8 cellular contexts compared by ENCODE assay signal in genomic region chr17:11997147-11997971, GRCh38. TPM values are rescaled to one million over a fixed set of nuclear protein-coding genes. Genes with fewer than 3 reads are reported as not detected.
DNase-seq lines count a peak whose midpoint lies in the region; ATAC-seq and TF ChIP-seq lines count a peak whose summit lies in the region.

Gene ZNF18, minus strand, starts transcription at chr17:11997475. Its CDS starts 4,646 bp downstream, at chr17:11992829.

- H3K36me3 ChIP-seq in SU-DHL-6 (ENCODE audit: low read length) = no peaks in the 10 kb centered on the region

- peaks cover 2% of the 10 kb centered on the region for H3K36me3 Mint-ChIP-seq in activated naive CD8-positive, alpha-beta T cell treated with anti-CD3 and anti-CD28 coated beads, Interleukin-2, amount 50 U/mL, for 24 hours (ENCODE audit: low read depth)
- peaks cover 4% of the 10 kb centered on the region for H3K36me3 Mint-ChIP-seq in type B pancreatic cell

- DNase-seq in GM12865 (ENCODE audit: low read depth) (peak; percentile 98), NCI-H1105 treated with DMSO at 0.1 percent for 48 hours (lab: John Stamatoyannopoulos, UW) (peak; percentile 96), cardiac septum (ENCODE audit: low spot score) (peak; percentile 99), posterior cingulate gyrus (peak; percentile 92 to 99 (median 96)), type B pancreatic cell (ENCODE audit: extremely low spot score, unreplicated experiment) (peak; percentile 98)
- DNase-seq in activated naive CD8-positive, alpha-beta T cell treated with anti-CD3 and anti-CD28 coated beads, Interleukin-2, amount 50 U/mL, for 24 hours = peak; percentile 97

- H3K79me2 ChIP-seq in SU-DHL-6 (ENCODE audit: insufficient read depth, low read length) = peaks cover 4% of the 10 kb centered on the region; the same call in 1 of the 2 replicates

- H3K4me2 ChIP-seq in SU-DHL-6 (ENCODE audit: low read depth, low read length, poor library complexity, severe bottlenecking) = peak within 1 kb of the TSS; percentile 97

- intact Hi-C loops in cardiac septum (cut with DNase I) (loop anchor here (2.0 kb wide), 1 partner anchor 23 kb away; the partner anchor contains the start of gene MAP2K4), posterior cingulate gyrus (cut with DNase I) (loop anchor here (1.0 to 5.0 kb wide), 3 partner anchors 23 to 1020 kb away; partner anchors contain the start of genes ELAC2 and MAP2K4)

- peak within 1 kb of the TSS; percentile 54 for H3K27ac ChIP-seq in SU-DHL-6 (ENCODE audit: low read depth, low read length)

- H3K27ac Mint-ChIP-seq in activated naive CD8-positive, alpha-beta T cell treated with anti-CD3 and anti-CD28 coated beads, Interleukin-2, amount 50 U/mL, for 24 hours = peak within 1 kb of the TSS; percentile 88
- peak within 1 kb of the TSS; percentile 94 for H3K27ac Mint-ChIP-seq in type B pancreatic cell

- no peaks in the 10 kb centered on the region for H4K20me1 ChIP-seq in SU-DHL-6 (ENCODE audit: low read depth, low read length)

- H3K4me1 Mint-ChIP-seq in activated naive CD8-positive, alpha-beta T cell treated with anti-CD3 and anti-CD28 coated beads, Interleukin-2, amount 50 U/mL, for 24 hours = peaks cover 17% of the 10 kb centered on the region
- H3K4me1 Mint-ChIP-seq in type B pancreatic cell (ENCODE audit: unreplicated experiment) = no peaks in the 10 kb centered on the region

- H2AFZ ChIP-seq in SU-DHL-6 (ENCODE audit: low read depth, low read length, severe bottlenecking) = peak within 1 kb of the TSS; percentile 88

- peak within 1 kb of the TSS; percentile 88 for H3K9ac ChIP-seq in SU-DHL-6 (ENCODE audit: low read length)

- H3K4me3 Mint-ChIP-seq in activated naive CD8-positive, alpha-beta T cell treated with anti-CD3 and anti-CD28 coated beads, Interleukin-2, amount 50 U/mL, for 24 hours = peak within 1 kb of the TSS; percentile 87
- H3K4me3 Mint-ChIP-seq in type B pancreatic cell = peak within 1 kb of the TSS; percentile 98

- ATAC-seq in HG02678 (IDR thresholded peaks at IDR 0.05; ENCODE audit: unreplicated experiment) = peak; percentile 97
- peak; percentile 98 for ATAC-seq in activated naive CD8-positive, alpha-beta T cell treated with anti-CD3 and anti-CD28 coated beads, Interleukin-2, amount 50 U/mL, for 24 hours

- no peaks in the 10 kb centered on the region for H3K27me3 ChIP-seq in SU-DHL-6 (ENCODE audit: low read length)

- no peaks in the 10 kb centered on the region for H3F3A ChIP-seq in SU-DHL-6 (ENCODE audit: insufficient read depth)

- no peaks in the 10 kb centered on the region for H3K9me3 ChIP-seq in SU-DHL-6 (ENCODE audit: insufficient read depth, low read length)

- H3K9me3 Mint-ChIP-seq in activated naive CD8-positive, alpha-beta T cell treated with anti-CD3 and anti-CD28 coated beads, Interleukin-2, amount 50 U/mL, for 24 hours = no peaks in the 10 kb centered on the region
- no peaks in the 10 kb centered on the region for H3K9me3 Mint-ChIP-seq in type B pancreatic cell

- H3K4me3 ChIP-seq in GM12865 (ENCODE audit: low read depth, low read length) = peak within 1 kb of the TSS; percentile 95
- H3K4me3 ChIP-seq in SU-DHL-6 (ENCODE audit: insufficient read depth, low read length, poor library complexity, severe bottlenecking) = peak within 1 kb of the TSS; percentile 82

- TF ChIP-seq CTCF in GM12865 (IDR thresholded peaks at IDR 0.05; ENCODE audit: insufficient read depth, low read depth, low read length, missing control alignments) (no peak), SU-DHL-6 (IDR thresholded peaks at IDR 0.05; ENCODE audit: insufficient read depth, low read length, poor library complexity, severe bottlenecking) (no peak), type B pancreatic cell (conservative IDR thresholded peaks at IDR 0.05) (no peak)

- no peaks in the 10 kb centered on the region for H3K27me3 Mint-ChIP-seq in activated naive CD8-positive, alpha-beta T cell treated with anti-CD3 and anti-CD28 coated beads, Interleukin-2, amount 50 U/mL, for 24 hours
- no peaks in the 10 kb centered on the region for H3K27me3 Mint-ChIP-seq in type B pancreatic cell

- no peaks in the 10 kb centered on the region for H3K9me2 ChIP-seq in SU-DHL-6 (replicated peaks; ENCODE audit: insufficient read depth, low read length)

RNA-seq across cellular contexts. Expression of gene ZNF18, which starts in this region (rescaled TPM):
- total RNA-seq in cardiac septum (4.3 TPM), type B pancreatic cell (ENCODE audit: low replicate concordance) (7.3 and 8.2 TPM in 2 replicates)

Comparison
In these comparisons a context has a peak if more than half of its experiments do, and no peak if none do; other contexts are left out.
1. Peak in every context shown above with its lines: DNase-seq, ATAC-seq, H3K4me3 ChIP-seq and H3K27ac ChIP-seq.